19 cellular contexts compared by ENCODE assay signal in the genomic region with DNA sequence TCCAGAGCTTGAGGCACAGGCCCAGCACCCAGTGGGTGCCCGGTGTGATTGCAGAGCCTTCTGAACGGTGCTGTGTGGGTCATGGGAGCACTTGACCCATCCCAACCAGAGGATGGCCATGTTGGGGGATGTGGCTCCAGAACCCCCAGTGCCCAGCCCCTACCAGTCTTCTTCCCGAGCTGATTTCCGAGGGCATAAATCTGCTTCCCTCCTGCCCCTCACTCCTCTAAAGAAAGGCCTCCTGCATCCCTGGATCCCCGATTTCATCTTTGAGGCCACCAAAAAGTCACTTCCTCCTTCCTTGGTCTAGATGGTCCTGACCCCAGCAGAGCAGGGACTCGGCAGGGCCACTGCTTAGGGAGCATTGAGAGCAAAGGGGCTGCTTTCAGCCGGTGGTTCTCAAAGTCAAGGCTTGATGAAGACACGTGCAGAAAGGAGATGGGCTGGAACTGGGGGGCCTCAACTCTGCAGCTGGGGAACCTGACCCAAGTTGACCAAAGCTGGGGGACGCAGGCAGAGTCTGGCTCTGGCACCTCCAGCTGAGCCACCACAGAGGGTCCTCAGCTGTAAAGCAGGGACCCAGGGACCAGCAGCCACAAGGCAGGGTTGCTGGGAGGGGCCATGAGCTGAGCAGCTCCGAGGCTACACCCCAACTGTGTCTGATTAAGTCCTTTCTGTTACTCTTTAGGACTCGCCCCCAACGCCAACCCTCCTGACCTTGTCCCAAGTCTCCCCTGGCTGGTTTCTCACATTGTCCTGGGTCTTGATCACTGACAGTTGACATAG. TPM values are rescaled to one million over a fixed set of nuclear protein-coding genes. Genes with fewer than 3 reads are reported as not detected.
DNase-seq lines count a peak whose midpoint lies in the region; ATAC-seq lines count a peak whose summit lies in the region.
"Had no signal": no experiment of that assay in that cellular context is flagged by ENCODE, and none has a peak within 500 bp of the region (broad histone marks: within the 10 kb centered on the region; RNA-seq: fewer than 3 reads in every experiment).

No MANE protein-coding gene starts in this region.

- ATAC-seq in Right ventricle myocardium superior (ENCODE audit: poor library complexity), result no peak
- ATAC-seq: Panc1 had no signal

- intact Hi-C loops in cardiac septum (cut with DNase I), result no loop called here
- intact Hi-C loops in Right ventricle myocardium superior (cut with DNase I), result no loop called here
- intact Hi-C loops in posterior vena cava (cut with DNase I), result no loop called here

- DNase-seq in cardiac septum (ENCODE audit: low spot score) (peak; percentile 69), Right ventricle myocardium superior (no peak), iPS-NIHi7 (ENCODE audit: extremely low spot score) (peak; percentile 8), posterior vena cava (ENCODE audit: low spot score) (peak; percentile 66), NCI-H510A treated with DMSO at 0.1 percent for 48 hours (lab: John Stamatoyannopoulos, UW) (no peak), putamen (ENCODE audit: low spot score) (no peak), NCI-H2227 treated with DMSO at 0.1 percent for 48 hours (lab: John Stamatoyannopoulos, UW) (no peak)
- DNase-seq: CD4-positive, alpha-beta T cell; GF-D8; H9; NCI-H1417; NCI-H187; NCI-H2107; NCI-H69 had no signal

RNA-seq across cellular contexts. Expression of a gene that starts 56.6 kb away (rescaled TPM):
- 0.19 TPM for total RNA-seq in cardiac septum
- total RNA-seq in Right ventricle myocardium superior, result 0.22 TPM
- total RNA-seq in posterior vena cava, result not detected
- total RNA-seq: A172; B cell; CD4-positive, alpha-beta T cell; H9; HT1080; M059J had no signal

Comparison
In these comparisons a context has a peak if more than half of its experiments do, and no peak if none do; other contexts are left out.
1. DNase-seq: peak in cardiac septum (single experiment), iPS-NIHi7 (single experiment) and posterior vena cava (single experiment); none in Right ventricle myocardium superior (single experiment), NCI-H510A treated with DMSO at 0.1 percent for 48 hours (single experiment), putamen (single experiment) and NCI-H2227 treated with DMSO at 0.1 percent for 48 hours (single experiment).